21 cellular contexts compared by ENCODE assay signal in the genomic region with DNA sequence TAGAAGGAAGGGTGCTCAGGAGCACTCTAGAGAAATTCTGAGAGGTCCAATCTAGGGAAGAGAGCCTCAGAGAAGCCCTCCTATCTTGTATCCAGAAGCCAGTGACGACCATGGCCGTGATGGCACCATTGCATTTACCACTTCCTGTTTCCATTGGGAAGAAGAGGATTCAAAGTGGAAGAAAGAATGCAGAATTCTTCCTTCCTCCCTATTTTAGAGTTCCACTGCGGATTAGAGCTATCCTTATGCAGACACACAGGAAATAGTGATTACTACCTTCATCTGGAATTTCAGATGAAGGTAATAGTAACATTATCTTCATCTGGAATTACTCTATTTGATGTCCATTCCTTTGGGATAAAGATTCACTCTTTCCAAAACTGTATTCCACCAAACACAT. TPM values are rescaled to one million over a fixed set of nuclear protein-coding genes. Genes with fewer than 3 reads are reported as not detected.
DNase-seq lines count a peak whose midpoint lies in the region; ATAC-seq lines count a peak whose summit lies in the region.
"Had no signal": no experiment of that assay in that cellular context is flagged by ENCODE, and none has a peak within 500 bp of the region (broad histone marks: within the 10 kb centered on the region; RNA-seq: fewer than 3 reads in every experiment).

No MANE protein-coding gene starts in this region.

- no peaks in the 10 kb centered on the region for H4K20me1 ChIP-seq in GM23248 (ENCODE audit: insufficient read depth)

- no peak overlapping the region for H3K4me3 ChIP-seq in GM23248
- H3K4me3 ChIP-seq in skeletal muscle satellite cell (ENCODE audit: low read length), result no peak overlapping the region
- H3K4me3 ChIP-seq in right cardiac atrium (ENCODE audit: low read length), result no peak overlapping the region
- H3K4me3 ChIP-seq: stomach, transverse colon had no signal

- intact Hi-C loops in right cardiac atrium (cut with DNase I), result no loop called here

- peak overlapping the region; percentile 16 for H3K4me2 ChIP-seq in GM23248 (ENCODE audit: unreplicated experiment)
- peak overlapping the region; percentile 1 for H3K4me2 ChIP-seq in skeletal muscle satellite cell (ENCODE audit: low read length)

- H3K4me1 ChIP-seq in GM23248 (ENCODE audit: insufficient read depth) (peaks cover 14% of the 10 kb centered on the region), skeletal muscle satellite cell (ENCODE audit: control insufficient read depth, insufficient read depth, low read length) (peaks cover 12% of the 10 kb centered on the region), right cardiac atrium (ENCODE audit: control insufficient read depth, insufficient read depth, low read length) (peaks cover 2% of the 10 kb centered on the region)

- H3K9me3 ChIP-seq in GM23248 (ENCODE audit: low read depth) (no peaks in the 10 kb centered on the region), skeletal muscle satellite cell (replicated peaks; ENCODE audit: low read length) (no peaks in the 10 kb centered on the region), right cardiac atrium (ENCODE audit: control insufficient read depth, low read length) (no peaks in the 10 kb centered on the region)
- H3K9me3 ChIP-seq: spleen, stomach, transverse colon had no signal

- H3K9ac ChIP-seq in GM23248 (no peak overlapping the region), skeletal muscle satellite cell (ENCODE audit: low read depth, low read length) (no peak overlapping the region)

- H3K9me2 ChIP-seq in GM23248 (ENCODE audit: insufficient read depth), result 0 out of 2 replicates have a peak, but pooled peaks cover 3% of the 10 kb centered on the region

- ATAC-seq in effector memory CD8-positive, alpha-beta T cell (replicated peaks), result no peak
- ATAC-seq in right cardiac atrium, result no peak
- ATAC-seq: activated CD8-positive, alpha-beta T cell treated with anti-CD3 and anti-CD28 coated beads, Interleukin-2, amount 10 ng/mL, durations not matched to agents 7 days and 5 days; activated T-cell treated with anti-CD3 and anti-CD28 coated beads, Interleukin-2, amount 50 U/mL, for 4 hours had no signal

- WGBS in GM23248 (ENCODE audit: low coverage in 1 of 2, low lambda C conversion rate in 2 of 2, missing lambda C conversion rate in 2 of 2), 2 experiments, result 38 to 48% methylated on average over 3 of the region's 3 CpGs
- WGBS in right cardiac atrium, result 71% methylated on average over 3 of the region's 3 CpGs

- H3F3A ChIP-seq in GM23248 (ENCODE audit: insufficient read depth), result peaks cover 15% of the 10 kb centered on the region

- H3K36me3 Mint-ChIP-seq in effector memory CD8-positive, alpha-beta T cell (ENCODE audit: insufficient read depth), result peaks cover 7% of the 10 kb centered on the region

- H3K27me3 Mint-ChIP-seq in effector memory CD8-positive, alpha-beta T cell, result no peaks in the 10 kb centered on the region

- peak overlapping the region; percentile 15 for H3K27ac ChIP-seq in GM23248
- no peak overlapping the region for H3K27ac ChIP-seq in right cardiac atrium (ENCODE audit: low read length)
- H3K27ac ChIP-seq: transverse colon had no signal

- H3K79me2 ChIP-seq in GM23248 (ENCODE audit: insufficient read depth), result no peaks in the 10 kb centered on the region

- no peak overlapping the region for H3K4me3 Mint-ChIP-seq in effector memory CD8-positive, alpha-beta T cell
- H3K4me3 Mint-ChIP-seq: activated CD8-positive, alpha-beta T cell treated with anti-CD3 and anti-CD28 coated beads, Interleukin-2, amount 10 ng/mL, durations not matched to agents 7 days and 5 days; activated T-cell treated with anti-CD3 and anti-CD28 coated beads, Interleukin-2, amount 50 U/mL, for 4 hours had no signal

- H3K9me3 Mint-ChIP-seq in effector memory CD8-positive, alpha-beta T cell, result no peaks in the 10 kb centered on the region
- H3K9me3 Mint-ChIP-seq: activated T-cell treated with anti-CD3 and anti-CD28 coated beads, Interleukin-2, amount 50 U/mL, for 4 hours had no signal

- DNase-seq in GM23248 (peak; percentile 23), RPMI7951 (ENCODE audit: low read depth) (peak; percentile 9), inferior parietal cortex (ENCODE audit: extremely low spot score) (no peak), cerebellum (ENCODE audit: low spot score) (no peak), right cardiac atrium (no peak)
- DNase-seq in effector memory CD8-positive, alpha-beta T cell, result no peak
- DNase-seq: activated CD8-positive, alpha-beta T cell treated with anti-CD3 and anti-CD28 coated beads, Interleukin-2, amount 10 ng/mL, durations not matched to agents 7 days and 5 days; activated naive CD4-positive, alpha-beta T cell treated with Interleukin-2 at 50 U/mL for 16 hours; activated T-cell treated with anti-CD3 and anti-CD28 coated beads, Interleukin-2, amount 50 U/mL, for 4 hours; anterior cingulate cortex; cerebellar nuclear complex; DMS79; effector memory CD4-positive, alpha-beta T cell; KBM-7; NCI-H1092; NCI-H2029 treated with DMSO at 0.1 percent for 48 hours; spleen; stimulated activated CD4-positive, alpha-beta T cell treated with anti-CD3 and anti-CD28 coated beads, Interleukin-4, amount 100 ng/mL, for 24 hours; stomach; transverse colon had no signal

- H2AFZ ChIP-seq in GM23248, result peak overlapping the region; percentile 44

- H3K27me3 ChIP-seq in GM23248 (replicated peaks; ENCODE audit: insufficient read depth) (no peaks in the 10 kb centered on the region), skeletal muscle satellite cell (ENCODE audit: control insufficient read depth, insufficient read depth, low read length) (no peaks in the 10 kb centered on the region), right cardiac atrium (ENCODE audit: control insufficient read depth, insufficient read depth) (no peaks in the 10 kb centered on the region)
- H3K27me3 ChIP-seq: spleen, stomach, transverse colon had no signal

- in situ Hi-C loops in GM23248 (cut with MboI), result no loop called here

- H3K4me1 Mint-ChIP-seq in effector memory CD8-positive, alpha-beta T cell (ENCODE audit: low read depth in 2 of 2), result peaks cover 35 to 46% of the 10 kb centered on the region in 2 donors

- H3K36me3 ChIP-seq in GM23248 (ENCODE audit: low read depth) (no peaks in the 10 kb centered on the region; the same call in 1 of the 2 replicates), skeletal muscle satellite cell (ENCODE audit: insufficient read depth, low read length) (peaks cover 9% of the 10 kb centered on the region)
- H3K36me3 ChIP-seq: transverse colon had no signal

- H3K27ac Mint-ChIP-seq in effector memory CD8-positive, alpha-beta T cell, result peak overlapping the region; percentile 91 to 93

RNA-seq across cellular contexts. Expression of a gene that starts 45.6 kb away (rescaled TPM):
- total RNA-seq in GM23248 (2014; rRNA removed; shearing (Covaris generic)), result 23.8 and 29.8 TPM in 2 replicates
- polyA plus RNA-seq in GM23248 (2016; fragmentation: Nextera tagmentation; extraction: Ambion mirVana), result 163 and 167 TPM in 2 replicates
- 46.0 and 46.7 TPM in 2 replicates for total RNA-seq in RPMI7951 (2014; rRNA removed; shearing (Covaris generic))
- total RNA-seq in skeletal muscle satellite cell (2012; rRNA removed), result 44.9 and 51.8 TPM in 2 replicates
- 29.2 TPM for total RNA-seq in cerebellum
- 100 to 1,000 TPM; 233 to 259 (median 239) TPM for total RNA-seq in right cardiac atrium
- polyA plus RNA-seq in right cardiac atrium, result 280 TPM

Comparison
In these comparisons a context has a peak if more than half of its experiments do, and no peak if none do; other contexts are left out.
1. DNase-seq: peak in GM23248 (single experiment) and RPMI7951 (single experiment); none in effector memory CD8-positive, alpha-beta T cell (0 of 3), inferior parietal cortex (single experiment), cerebellum (single experiment) and right cardiac atrium (0 of 3).